In the genomic region with DNA sequence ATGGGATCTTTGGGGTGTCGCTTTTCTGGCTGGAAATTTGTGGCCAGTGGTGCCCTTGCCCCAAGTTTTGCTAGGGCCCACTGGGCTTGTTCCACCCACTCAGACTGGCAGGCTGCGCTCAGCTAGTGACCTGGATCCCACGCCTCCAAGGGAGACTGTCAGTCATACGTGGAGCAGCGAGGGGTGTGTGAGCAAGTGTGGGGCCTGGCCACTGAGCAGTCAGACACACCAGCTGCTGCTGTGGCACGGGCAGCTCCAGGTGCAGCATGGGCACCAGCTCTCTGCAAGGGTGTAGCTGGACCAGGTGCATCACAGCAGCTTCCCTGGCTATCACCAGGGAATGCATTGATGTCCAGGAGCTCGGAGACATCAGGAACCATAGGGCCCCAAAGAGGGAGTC, we compare ENCODE assay signal across 17 cellular contexts.
DNase-seq lines count a peak whose midpoint lies in the region; FAIRE-seq and TF ChIP-seq lines count a peak whose summit lies in the region.
"Had no signal": no experiment of that assay in that cellular context is flagged by ENCODE, and none has a peak within 500 bp of the region (broad histone marks: within the 10 kb centered on the region; RNA-seq: fewer than 3 reads in every experiment).

No MANE protein-coding gene starts in this region.

- no peak overlapping the region for H2BK20ac ChIP-seq in H1 (ENCODE audit: low read length)

- no peak overlapping the region for H3K4me3 ChIP-seq in H1 (ENCODE audit: extremely low read depth in 1 of 4, insufficient read depth in 2 of 4, low read depth in 3 of 4, low read length in 4 of 4)
- H3K4me3 ChIP-seq: GM12878, GM23248 had no signal

- H3K9me3 ChIP-seq in H1 (ENCODE audit: insufficient read depth in 2 of 2, low read depth in 1 of 2, low read length in 1 of 2) = 0 out of 4 replicates have a peak, but pooled peaks cover 0 to 3% of the 10 kb centered on the region in 2 experiments

- no peaks in the 10 kb centered on the region for H3K23me2 ChIP-seq in H1 (ENCODE audit: low read depth, low read length)

- no peak overlapping the region for H3K56ac ChIP-seq in H1 (replicated peaks; ENCODE audit: insufficient read length, low read depth, low read length)

- no peak overlapping the region for H2BK12ac ChIP-seq in H1 (ENCODE audit: low read depth, low read length)

- H4K5ac ChIP-seq in H1 (ENCODE audit: insufficient read length, low read depth, low read length) = no peak overlapping the region

- no peak overlapping the region for H3K23ac ChIP-seq in H1 (ENCODE audit: insufficient read length)

- no peak for FAIRE-seq in H1 (lab: Jason Lieb, UNC)
- FAIRE-seq: GM12878, GM19239, HTR-8/SVneo had no signal

- H3K9ac ChIP-seq in H1 (replicated peaks in 1 of 4; ENCODE audit: extremely low read depth in 1 of 4, low read depth in 3 of 4, low read length in 3 of 4) = no peak overlapping the region
- H3K9ac ChIP-seq: GM23248 had no signal

- H4K91ac ChIP-seq in H1 (replicated peaks; ENCODE audit: insufficient read length, low read length) = peak overlapping the region; percentile 85

- intact Hi-C loops in posterior vena cava (cut with DNase I) = no loop called here

- no peak overlapping the region for H3K4me2 ChIP-seq in H1 (ENCODE audit: insufficient read depth in 1 of 2, low read depth in 2 of 2, low read length in 2 of 2)

- no peak overlapping the region for H3K27ac ChIP-seq in H1 (ENCODE audit: low read depth, low read length)
- H3K27ac ChIP-seq: GM23248 had no signal

- no peaks in the 10 kb centered on the region for H3K27me3 ChIP-seq in H1 (replicated peaks in 1 of 4; ENCODE audit: control insufficient read depth in 3 of 4, extremely low read depth in 1 of 4, insufficient read depth in 3 of 4, low read length in 3 of 4)

- H2BK15ac ChIP-seq in H1 (ENCODE audit: low read length) = no peak overlapping the region

- no peaks in the 10 kb centered on the region for H3K36me3 ChIP-seq in H1 (ENCODE audit: control insufficient read depth in 2 of 4, insufficient read depth in 4 of 4, low read length in 3 of 4)

- TF ChIP-seq CTCF in H1 (IDR thresholded peaks at IDR 0.05; ENCODE audit: control extremely low read depth in 1 of 3, insufficient read depth in 1 of 3, low read depth in 1 of 3, low read length in 3 of 3) = no peak

- no peaks in the 10 kb centered on the region for H3K79me1 ChIP-seq in H1 (ENCODE audit: low read depth, low read length)

- no peaks in the 10 kb centered on the region for H3K79me2 ChIP-seq in H1 (ENCODE audit: control insufficient read depth in 1 of 2, insufficient read depth in 2 of 2, low read length in 2 of 2)

- no peak overlapping the region for H2AK5ac ChIP-seq in H1 (ENCODE audit: low read depth, low read length)

- POLR2A ChIA-PET in H1 (lab: Charles Lee; ENCODE audit: partially characterized antibody) = interaction anchor here (1.2 to 1.3 kb wide), 2 partner anchors 10 to 39 kb away, joined by 3 to 5 read pairs; no protein-coding TSS in a partner anchor

- H3K18ac ChIP-seq in H1 (ENCODE audit: extremely low read depth, low read length) = no peak overlapping the region

- H2BK5ac ChIP-seq in H1 (ENCODE audit: low read depth, low read length) = no peak overlapping the region

- H4K8ac ChIP-seq in H1 (ENCODE audit: extremely low read depth, insufficient read depth, low read length) = no peak overlapping the region; the same call in 1 of the 2 replicates

- TF ChIP-seq EP300 in H1 (IDR thresholded peaks at IDR 0.05; ENCODE audit: borderline replicate concordance in 1 of 2, low read depth in 2 of 2, low read length in 2 of 2) = no peak

- TF ChIP-seq POLR2A in H1 (IDR thresholded peaks at IDR 0.05; ENCODE audit: control extremely low read depth in 1 of 2, low read depth in 2 of 2, low read length in 2 of 2) = no peak

- no peak overlapping the region for H2BK120ac ChIP-seq in H1 (replicated peaks; ENCODE audit: low read depth, low read length)

- H3K4ac ChIP-seq in H1 (replicated peaks; ENCODE audit: insufficient read length, low read depth, low read length) = no peak overlapping the region

- H2AFZ ChIP-seq in H1 (ENCODE audit: low read length) = no peak overlapping the region
- H2AFZ ChIP-seq: GM23248 had no signal

- CTCF ChIA-PET in H1 (lab: Charles Lee; ENCODE audit: partially characterized antibody) = interaction anchor here (0.9 to 2.5 kb wide), 9 partner anchors 10 to 629 kb away, joined by 3 to 13 read pairs (median 4); no protein-coding TSS in a partner anchor

- H4K20me1 ChIP-seq in H1 (replicated peaks in 1 of 2; ENCODE audit: control insufficient read depth in 1 of 2, insufficient read depth in 2 of 2, low read length in 2 of 2) = no peaks in the 10 kb centered on the region

- WGBS in H1 (ENCODE audit: extremely low coverage in 1 of 2, insufficient coverage in 1 of 2, insufficient read length in 1 of 2, insufficient replicate concordance in 2 of 2, low coverage in 1 of 2, low lambda C conversion rate in 2 of 2, missing lambda C conversion rate in 1 of 2), 2 experiments = 93% methylated on average over 7 of the region's 7 CpGs; no CpG with 5 or more reads in 1 of the 2 experiments

- DNase-seq in SHP77 (lab: John Stamatoyannopoulos, UW) = peak; percentile 1
- DNase-seq in SHP77 treated with DMSO at 0.1 percent for 48 hours (lab: John Stamatoyannopoulos, UW) = no peak
- DNase-seq in H1 (ENCODE audit: low read depth in 1 of 2, low spot score in 2 of 2) = no peak
- DNase-seq in posterior vena cava (ENCODE audit: low spot score) = peak; percentile 40
- DNase-seq in NCI-H510A treated with DMSO at 0.1 percent for 48 hours (lab: John Stamatoyannopoulos, UW) = no peak
- DNase-seq in NCI-H345 (lab: John Stamatoyannopoulos, UW) = no peak
- no peak for DNase-seq in NCI-H69 (lab: John Stamatoyannopoulos, UW)
- DNase-seq: CD4-positive, alpha-beta T cell; DMS153; GF-D8; HCEC 1CT; Karpas-422; NCI-H1694 had no signal

- H3K14ac ChIP-seq in H1 (ENCODE audit: insufficient read length) = no peak overlapping the region

- H3K4me1 ChIP-seq in H1 (replicated peaks in 1 of 4; ENCODE audit: control insufficient read depth in 3 of 4, insufficient read depth in 4 of 4, low read length in 3 of 4) = no peaks in the 10 kb centered on the region; a peak in 1 of 7 replicates

- TF ChIP-seq RAD21 in H1 (IDR thresholded peaks at IDR 0.05 in 1 of 2, conservative IDR thresholded peaks at IDR 0.05 in 1 of 2; ENCODE audit: low read depth in 2 of 2, low read length in 2 of 2) = no peak

TF ChIP-seq in H1, 55 proteins besides CTCF, POLR2A, EP300 and RAD21:
- no peak for TF ChIP-seq HDAC2 (IDR thresholded peaks at IDR 0.05; ENCODE audit: borderline replicate concordance in 1 of 2, low read depth in 2 of 2, low read length in 2 of 2)
- TF ChIP-seq TAF7 (optimal IDR thresholded peaks at IDR 0.05; ENCODE audit: borderline replicate concordance, low read depth, low read length) = no peak
- TF ChIP-seq SAP30 (IDR thresholded peaks at IDR 0.05; ENCODE audit: insufficient read depth, insufficient replicate concordance, low read length) = no peak
- no peak for TF ChIP-seq KDM4A (IDR thresholded peaks at IDR 0.05; ENCODE audit: low read depth, low read length, severe bottlenecking)
- TF ChIP-seq RNF2 (IDR thresholded peaks at IDR 0.05; ENCODE audit: borderline replicate concordance, low read depth, low read length, missing control alignments, poor library complexity, severe bottlenecking) = no peak
- TF ChIP-seq CREB1 (IDR thresholded peaks at IDR 0.05) = no peak
- no peak for TF ChIP-seq CBX8 (IDR thresholded peaks at IDR 0.05; ENCODE audit: borderline replicate concordance, low read depth, low read length)
- TF ChIP-seq NANOG (IDR thresholded peaks at IDR 0.05; ENCODE audit: insufficient read depth, low read depth, low read length, poor library complexity, severe bottlenecking) = no peak
- TF ChIP-seq CHD1 (IDR thresholded peaks at IDR 0.05; ENCODE audit: low read depth, low read length) = no peak
- TF ChIP-seq TBP (IDR thresholded peaks at IDR 0.05; ENCODE audit: low read depth, low read length) = no peak
- no peak for TF ChIP-seq TAF1 (IDR thresholded peaks at IDR 0.05; ENCODE audit: low read depth, low read length)
- TF ChIP-seq NRF1 (IDR thresholded peaks at IDR 0.05; ENCODE audit: low read depth, low read length) = no peak

Comparison
In these comparisons a context has a peak if more than half of its experiments do, and no peak if none do; other contexts are left out.
1. DNase-seq: peak in SHP77 (2 of 2) and posterior vena cava (single experiment); none in SHP77 treated with DMSO at 0.1 percent for 48 hours (single experiment), H1 (0 of 2), NCI-H510A treated with DMSO at 0.1 percent for 48 hours (single experiment), NCI-H345 (single experiment) and NCI-H69 (single experiment).